In genomic region chr2:6773007-6773693, GRCh38 we compare ENCODE assay signal across 8 cellular contexts.
DNase-seq lines count a peak whose midpoint lies in the region; ATAC-seq and TF ChIP-seq lines count a peak whose summit lies in the region.

No MANE protein-coding gene starts in this region.

- peak; percentile 86 for TF ChIP-seq CTCF in NB4 (IDR thresholded peaks at IDR 0.05; ENCODE audit: low read depth, low read length)
- TF ChIP-seq CTCF in ascending aorta (IDR thresholded peaks at IDR 0.05): peak; percentile 47 to 67 (median 49)

- DNase-seq in NCI-H2196 (lab: John Stamatoyannopoulos, UW; ENCODE audit: unreplicated experiment) (peak; percentile 73), NCI-H2196 treated with DMSO at 0.1 percent for 48 hours (lab: John Stamatoyannopoulos, UW; ENCODE audit: unreplicated experiment) (no peak), NB4 (ENCODE audit: low read depth) (peak; percentile 59), T-helper 2 cell (peak; percentile 12 to 58 (median 48)), ascending aorta (ENCODE audit: low spot score in 2 of 2) (peak in 1 of 2 donors; percentile 65)
- DNase-seq in stimulated activated CD4-positive, alpha-beta T cell treated with anti-CD3 and anti-CD28 coated beads, Interleukin-15, amount 100 ng/mL, for 24 hours: peak; percentile 83

- H3K27me3 ChIP-seq in ascending aorta: no peaks in the 10 kb centered on the region
- no peaks in the 10 kb centered on the region for H3K27me3 ChIP-seq in iPS-20b (ENCODE audit: insufficient read depth, low read length)

- H3K9ac ChIP-seq in iPS-20b (ENCODE audit: low read depth, low read length): peak overlapping the region; percentile 47; the same call in 1 of the 2 replicates

- H3K36me3 ChIP-seq in ascending aorta (no peaks in the 10 kb centered on the region), iPS-20b (ENCODE audit: insufficient read depth, low read depth, low read length) (no peaks in the 10 kb centered on the region)

- no peak for TF ChIP-seq POLR2A in NB4 (IDR thresholded peaks at IDR 0.05; ENCODE audit: extremely low read depth, insufficient read length)

- H3K4me3 ChIP-seq in NB4 (ENCODE audit: low read depth, low read length) (no peak overlapping the region), ascending aorta (no peak overlapping the region), iPS-20b (ENCODE audit: low read length) (peak overlapping the region; percentile 44; the same call in 1 of the 2 replicates)

- peak; percentile 88 for ATAC-seq in HG02623 (IDR thresholded peaks at IDR 0.05; ENCODE audit: unreplicated experiment)

- no peaks in the 10 kb centered on the region for H3K4me1 ChIP-seq in ascending aorta
- peaks cover 3% of the 10 kb centered on the region; the same call in 1 of the 2 replicates for H3K4me1 ChIP-seq in iPS-20b (ENCODE audit: insufficient read depth, low read length)

- intact Hi-C loops in ascending aorta (cut with DNase I): no loop called here

- H3K9me3 ChIP-seq in ascending aorta: no peaks in the 10 kb centered on the region
- no peaks in the 10 kb centered on the region for H3K9me3 ChIP-seq in iPS-20b (ENCODE audit: insufficient read depth, low read depth, low read length)

- H3K27ac ChIP-seq in ascending aorta (no peak overlapping the region), iPS-20b (ENCODE audit: low read length) (no peak overlapping the region)
